11 cellular contexts compared by ENCODE assay signal in the genomic region with DNA sequence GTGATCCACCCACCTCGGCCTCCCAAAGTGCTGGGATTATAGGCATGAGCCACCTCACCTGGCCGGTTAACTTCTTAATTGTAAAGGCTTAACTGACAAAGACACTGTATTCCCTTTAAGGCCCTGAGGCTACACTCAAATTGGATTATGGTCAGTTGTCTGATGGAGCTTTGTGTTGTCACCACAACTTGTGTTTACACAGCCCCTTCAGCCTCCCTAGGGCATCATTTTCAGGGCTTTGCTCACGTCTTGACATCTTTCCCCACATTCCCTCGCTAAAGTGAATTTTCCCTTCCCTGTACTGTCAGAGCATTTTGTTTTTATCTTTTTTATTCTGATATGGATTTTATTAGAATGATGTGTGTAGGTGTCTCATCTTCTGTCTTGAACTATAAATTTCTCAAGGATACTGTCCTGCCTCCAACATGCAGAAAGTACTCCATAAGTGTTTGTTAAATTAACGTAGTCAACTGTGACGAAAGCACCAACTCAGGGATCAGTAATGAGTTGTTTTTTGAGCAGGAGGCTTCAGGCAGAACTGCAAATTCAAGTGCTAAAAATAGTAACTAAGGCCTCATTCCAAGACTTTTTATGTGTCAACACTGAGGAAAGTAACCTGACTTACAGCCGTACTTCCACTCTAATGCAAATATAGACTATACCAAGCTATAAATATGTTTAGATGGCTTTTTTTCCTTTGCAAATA.
DNase-seq lines count a peak whose midpoint lies in the region; ATAC-seq, FAIRE-seq and TF ChIP-seq lines count a peak whose summit lies in the region.
"Had no signal": no experiment of that assay in that cellular context is flagged by ENCODE, and none has a peak within 500 bp of the region (broad histone marks: within the 10 kb centered on the region; RNA-seq: fewer than 3 reads in every experiment).

No MANE protein-coding gene starts in this region.

- no peak overlapping the region for H3K9ac ChIP-seq in SK-N-MC (ENCODE audit: insufficient read length)

- H3K4me1 ChIP-seq in gastroesophageal sphincter, result peaks cover 0 to 26% (median 0%) of the 10 kb centered on the region in 3 donors
- peaks cover 0 to 1% (median 0%) of the 10 kb centered on the region in 4 donors for H3K4me1 ChIP-seq in Peyer's patch

- TF ChIP-seq POLR2A in gastroesophageal sphincter (IDR thresholded peaks at IDR 0.05) (no peak), Peyer's patch (IDR thresholded peaks at IDR 0.05) (no peak)

- WGBS in gastroesophageal sphincter (ENCODE audit: low coverage in 1 of 2), 2 donors, result 13 to 34% methylated on average over 3 to 7 of the region's 7 CpGs

- DNase-seq in D721Med (ENCODE audit: insufficient read length, low spot score), result no peak
- DNase-seq in SK-N-MC (ENCODE audit: low read depth, low spot score), result no peak
- peak; percentile 87 for DNase-seq in retinal pigment epithelial cell (ENCODE audit: low read depth)
- no peak for DNase-seq in Peyer's patch
- DNase-seq in NCI-H2081 treated with DMSO at 0.1 percent for 48 hours (lab: John Stamatoyannopoulos, UW), result no peak
- DNase-seq in activated CD8-positive, alpha-beta memory T cell treated with anti-CD3 and anti-CD28 coated beads for 24 hours, result no peak
- DNase-seq: activated gamma-delta T cell, DND-41, nucleus accumbens had no signal

- no peak for TF ChIP-seq CTCF in D721Med (IDR thresholded peaks at IDR 0.05; ENCODE audit: insufficient read depth, missing control alignments)
- no peak for TF ChIP-seq CTCF in gastroesophageal sphincter (IDR thresholded peaks at IDR 0.05)
- no peak for TF ChIP-seq CTCF in retinal pigment epithelial cell (conservative IDR thresholded peaks at IDR 0.05; ENCODE audit: low read depth, low read length)
- no peak for TF ChIP-seq CTCF in Peyer's patch (IDR thresholded peaks at IDR 0.05)

- no peak overlapping the region for H3K4me3 ChIP-seq in SK-N-MC
- no peak overlapping the region for H3K4me3 ChIP-seq in gastroesophageal sphincter
- no peak overlapping the region for H3K4me3 ChIP-seq in retinal pigment epithelial cell (ENCODE audit: low read length)
- H3K4me3 ChIP-seq in Peyer's patch, result no peak overlapping the region

- no peaks in the 10 kb centered on the region for H3K27me3 ChIP-seq in gastroesophageal sphincter
- no peaks in the 10 kb centered on the region for H3K27me3 ChIP-seq in Peyer's patch

- peak; percentile 48 for ATAC-seq in gastroesophageal sphincter
- ATAC-seq in HG03097 (IDR thresholded peaks at IDR 0.05; ENCODE audit: low FRiP score, unreplicated experiment), result no peak

- TF ChIP-seq EP300 in gastroesophageal sphincter (IDR thresholded peaks at IDR 0.05), result no peak

- H3K27ac ChIP-seq in SK-N-MC, result peak overlapping the region; percentile 60; the same call in 1 of the 2 replicates
- H3K27ac ChIP-seq in gastroesophageal sphincter, result peak overlapping the region in 3 of 4 donors; percentile 38 to 72 (median 70)
- peak overlapping the region in 1 of 4 donors; percentile 6 for H3K27ac ChIP-seq in Peyer's patch

- FAIRE-seq in D721Med (lab: Jason Lieb, UNC), result peak; percentile 95

- H3K36me3 ChIP-seq in SK-N-MC (ENCODE audit: insufficient read depth, low read length) (no peaks in the 10 kb centered on the region), gastroesophageal sphincter (peaks cover 0 to 42% of the 10 kb centered on the region in 2 donors), Peyer's patch (peaks cover 0 to 63% (median 0%) of the 10 kb centered on the region in 3 donors)

- H3K9me3 ChIP-seq in SK-N-MC (ENCODE audit: low read depth, low read length), result no peaks in the 10 kb centered on the region
- no peaks in the 10 kb centered on the region for H3K9me3 ChIP-seq in gastroesophageal sphincter
- H3K9me3 ChIP-seq in Peyer's patch, result no peaks in the 10 kb centered on the region
